1 cellular context compared by ENCODE assay signal in genomic region chr12:101671157-101671791, GRCh38.
TF ChIP-seq lines count a peak whose summit lies in the region.

No MANE protein-coding gene starts in this region.

TF ChIP-seq in K562, 482 proteins besides CTCF, POLR2A, EP300 and RAD21 (continued from another document):
- TF ChIP-seq ZNF407 (IDR thresholded peaks at IDR 0.05; ENCODE audit: low read depth) (no peak), MAZ (CRISPR knock-in tag; conservative IDR thresholded peaks at IDR 0.05 in 1 of 2, IDR thresholded peaks at IDR 0.05 in 1 of 2) (no peak), CEBPB (tag; IDR thresholded peaks at IDR 0.05) (no peak), ZNF175 (CRISPR knock-in tag; IDR thresholded peaks at IDR 0.05; ENCODE audit: low read depth) (no peak), SPI1 (IDR thresholded peaks at IDR 0.05; ENCODE audit: borderline replicate concordance, low read depth, low read length) (peak; percentile 83), ZNF239 (CRISPR knock-in tag; IDR thresholded peaks at IDR 0.05) (no peak), FOXK2 (conservative IDR thresholded peaks at IDR 0.05 in 1 of 2, IDR thresholded peaks at IDR 0.05 in 1 of 2; ENCODE audit: low read depth in 2 of 2) (no peak), IRF9 (tag; IDR thresholded peaks at IDR 0.05) (no peak)
